In genomic region chr17:44829558-44830358, GRCh38 we compare ENCODE assay signal across 8 cellular contexts.
A peak's percentile ranks its signal among the peaks of the same experiment; 100 is the strongest.
DNase-seq lines count a peak whose midpoint lies in the region; ATAC-seq and TF ChIP-seq lines count a peak whose summit lies in the region.

GJC1 (minus strand) TSS chr17:44830287; CDS start chr17:44805817, 24,470 bp downstream.

- TF ChIP-seq CTCF in RWPE1 (conservative IDR thresholded peaks at IDR 0.05; ENCODE audit: low read depth): no peak

- peaks cover 1% of the 10 kb centered on the region for H3K36me3 Mint-ChIP-seq in central memory CD8-positive, alpha-beta T cell (ENCODE audit: insufficient read depth)

- POLR2A ChIA-PET in RWPE1 (lab: Yijun Ruan, JAX; ENCODE audit: low non-redundant PET): no interaction called here

- no peaks in the 10 kb centered on the region for H3K9me3 Mint-ChIP-seq in central memory CD8-positive, alpha-beta T cell

- DNase-seq in activated T-cell treated with anti-CD3 and anti-CD28 coated beads for 24 hours (ENCODE audit: low read depth): peak; percentile 2
- no peak for DNase-seq in activated T-cell treated with anti-CD3 and anti-CD28 coated beads for 4 hours
- DNase-seq in RWPE1 (ENCODE audit: low spot score): peak; percentile 30
- DNase-seq in central memory CD8-positive, alpha-beta T cell (ENCODE audit: low spot score in 2 of 2): no peak
- DNase-seq in left kidney (ENCODE audit: low read depth, low spot score): peak; percentile 88
- DNase-seq in stimulated activated naive CD4-positive, alpha-beta T cell treated with Interleukin-2 at 50 U/mL for 16 hours (lab: John Stamatoyannopoulos, UW): peak; percentile 12
- DNase-seq in NCI-H2107 treated with DMSO at 0.1 percent for 48 hours (lab: John Stamatoyannopoulos, UW; ENCODE audit: unreplicated experiment): no peak
- DNase-seq in hippocampal formation (lab: John Stamatoyannopoulos, UW): no peak

- H3K4me1 Mint-ChIP-seq in central memory CD8-positive, alpha-beta T cell: peaks cover 11% of the 10 kb centered on the region

- H3K27ac ChIP-seq in RWPE1: peak within 1 kb of the TSS; percentile 86

- peak within 1 kb of the TSS; percentile 5 for H3K27ac Mint-ChIP-seq in central memory CD8-positive, alpha-beta T cell (ENCODE audit: low read depth)

- CTCF ChIA-PET in RWPE1 (lab: Yijun Ruan, JAX): interaction anchor here (0.5 to 2.0 kb wide), 3 partner anchors 9 to 51 kb away, joined by 3 to 7 read pairs (median 4); no protein-coding TSS in a partner anchor

- ATAC-seq in central memory CD8-positive, alpha-beta T cell (replicated peaks; ENCODE audit: extremely low read depth, poor library complexity, severe bottlenecking): peak; percentile 19

- H3K27me3 Mint-ChIP-seq in central memory CD8-positive, alpha-beta T cell: peaks cover 74% of the 10 kb centered on the region

- peak within 1 kb of the TSS; percentile 81 for H3K4me3 Mint-ChIP-seq in central memory CD8-positive, alpha-beta T cell

Comparison
In these comparisons a context has a peak if more than half of its experiments do, and no peak if none do; other contexts are left out.
1. DNase-seq: peak in activated T-cell treated with anti-CD3 and anti-CD28 coated beads for 24 hours (single experiment), RWPE1 (single experiment), left kidney (single experiment) and stimulated activated naive CD4-positive, alpha-beta T cell treated with Interleukin-2 at 50 U/mL for 16 hours (single experiment); none in activated T-cell treated with anti-CD3 and anti-CD28 coated beads for 4 hours (single experiment), central memory CD8-positive, alpha-beta T cell (0 of 2), NCI-H2107 treated with DMSO at 0.1 percent for 48 hours (single experiment) and hippocampal formation (0 of 2).